21 cellular contexts compared by ENCODE assay signal in genomic region chr1:64942648-64943047, GRCh38.
"Had no signal": no experiment of that assay in that cellular context is flagged by ENCODE, and none has a peak within 500 bp of the region (broad histone marks: within the 10 kb centered on the region; RNA-seq: fewer than 3 reads in every experiment).

No MANE protein-coding gene starts in this region.

- H3K9me3 Mint-ChIP-seq: activated CD4-positive, alpha-beta memory T cell treated with anti-CD3 and anti-CD28 coated beads for 36 hours; activated T-helper 17 cell treated with anti-CD3 and anti-CD28 coated beads, Interleukin-2, amount 50 U/mL, for 72 hours; central memory CD8-positive, alpha-beta T cell; naive thymus-derived CD8-positive, alpha-beta T cell; stimulated activated memory B cell treated with anti-CD40 and anti-IgM and Interleukin-4, amounts not matched to agents 10 μg/mL and 1 μg/mL and 100 μg/mL, for 72 hours had no signal

- H3K27me3 ChIP-seq: ascending aorta, neutrophil, pancreas, upper lobe of left lung had no signal

- H3K36me3 ChIP-seq: ascending aorta, lower lobe of right lung, neutrophil, pancreas, thoracic aorta, upper lobe of left lung had no signal

- H3K4me3 Mint-ChIP-seq: activated CD4-positive, alpha-beta memory T cell treated with anti-CD3 and anti-CD28 coated beads for 36 hours; activated CD4-positive, alpha-beta T cell treated with anti-CD3 and anti-CD28 coated beads for 36 hours; activated CD8-positive, alpha-beta memory T cell treated with anti-CD3 and anti-CD28 coated beads, Interleukin-2, amount 10 ng/mL, durations not matched to agents 7 days and 5 days; central memory CD8-positive, alpha-beta T cell; stimulated activated memory B cell treated with anti-CD40 and anti-IgM and Interleukin-4, amounts not matched to agents 10 μg/mL and 1 μg/mL and 100 μg/mL, for 72 hours; T-helper 2 cell treated with Interferon-gamma antibody and Interleukin-4, amounts not matched to agents 5 μg/mL and 100 μg/mL, for 36 hours had no signal

- H3K9me3 ChIP-seq: ascending aorta, lower lobe of right lung, neutrophil, pancreas, thoracic aorta, upper lobe of left lung had no signal

- H3K27me3 Mint-ChIP-seq: activated CD4-positive, alpha-beta memory T cell treated with anti-CD3 and anti-CD28 coated beads for 36 hours; activated CD4-positive, alpha-beta T cell treated with anti-CD3 and anti-CD28 coated beads for 36 hours; activated CD8-positive, alpha-beta memory T cell treated with anti-CD3 and anti-CD28 coated beads, Interleukin-2, amount 10 ng/mL, durations not matched to agents 7 days and 5 days; activated T-helper 17 cell treated with anti-CD3 and anti-CD28 coated beads, Interleukin-2, amount 50 U/mL, for 72 hours; central memory CD8-positive, alpha-beta T cell; naive thymus-derived CD8-positive, alpha-beta T cell; stimulated activated memory B cell treated with anti-CD40 and anti-IgM and Interleukin-4, amounts not matched to agents 10 μg/mL and 1 μg/mL and 100 μg/mL, for 72 hours had no signal

- DNase-seq: activated CD4-positive, alpha-beta memory T cell treated with anti-CD3 and anti-CD28 coated beads for 36 hours; activated CD4-positive, alpha-beta T cell treated with anti-CD3 and anti-CD28 coated beads for 36 hours; activated CD8-positive, alpha-beta memory T cell treated with anti-CD3 and anti-CD28 coated beads, Interleukin-2, amount 10 ng/mL, durations not matched to agents 7 days and 5 days; activated naive CD4-positive, alpha-beta T cell; activated T-cell treated with anti-CD3 and anti-CD28 coated beads, Interleukin-2, amount 50 U/mL, for 1 hour; cortex of kidney; lower lobe of right lung; naive thymus-derived CD8-positive, alpha-beta T cell; pancreas; stimulated activated CD4-positive, alpha-beta T cell treated with anti-CD3 and anti-CD28 coated beads, Interleukin-4, amount 100 ng/mL, for 4 hours; upper lobe of left lung had no signal

- H3K36me3 Mint-ChIP-seq: stimulated activated memory B cell treated with anti-CD40 and anti-IgM and Interleukin-4, amounts not matched to agents 10 μg/mL and 1 μg/mL and 100 μg/mL, for 72 hours had no signal

- FAIRE-seq: endometrium, keratinocyte, pancreas, TTC549 had no signal

- H3K4me3 ChIP-seq: ascending aorta, lower lobe of right lung, pancreas, thoracic aorta, upper lobe of left lung had no signal

- H3K27ac ChIP-seq: lower lobe of right lung, pancreas, thoracic aorta, upper lobe of left lung had no signal

- H3K27ac Mint-ChIP-seq: activated CD8-positive, alpha-beta memory T cell treated with anti-CD3 and anti-CD28 coated beads, Interleukin-2, amount 10 ng/mL, durations not matched to agents 7 days and 5 days; activated T-helper 17 cell treated with anti-CD3 and anti-CD28 coated beads, Interleukin-2, amount 50 U/mL, for 72 hours; stimulated activated memory B cell treated with anti-CD40 and anti-IgM and Interleukin-4, amounts not matched to agents 10 μg/mL and 1 μg/mL and 100 μg/mL, for 72 hours; T-helper 2 cell treated with Interferon-gamma antibody and Interleukin-4, amounts not matched to agents 5 μg/mL and 100 μg/mL, for 36 hours had no signal
